In the genomic region with DNA sequence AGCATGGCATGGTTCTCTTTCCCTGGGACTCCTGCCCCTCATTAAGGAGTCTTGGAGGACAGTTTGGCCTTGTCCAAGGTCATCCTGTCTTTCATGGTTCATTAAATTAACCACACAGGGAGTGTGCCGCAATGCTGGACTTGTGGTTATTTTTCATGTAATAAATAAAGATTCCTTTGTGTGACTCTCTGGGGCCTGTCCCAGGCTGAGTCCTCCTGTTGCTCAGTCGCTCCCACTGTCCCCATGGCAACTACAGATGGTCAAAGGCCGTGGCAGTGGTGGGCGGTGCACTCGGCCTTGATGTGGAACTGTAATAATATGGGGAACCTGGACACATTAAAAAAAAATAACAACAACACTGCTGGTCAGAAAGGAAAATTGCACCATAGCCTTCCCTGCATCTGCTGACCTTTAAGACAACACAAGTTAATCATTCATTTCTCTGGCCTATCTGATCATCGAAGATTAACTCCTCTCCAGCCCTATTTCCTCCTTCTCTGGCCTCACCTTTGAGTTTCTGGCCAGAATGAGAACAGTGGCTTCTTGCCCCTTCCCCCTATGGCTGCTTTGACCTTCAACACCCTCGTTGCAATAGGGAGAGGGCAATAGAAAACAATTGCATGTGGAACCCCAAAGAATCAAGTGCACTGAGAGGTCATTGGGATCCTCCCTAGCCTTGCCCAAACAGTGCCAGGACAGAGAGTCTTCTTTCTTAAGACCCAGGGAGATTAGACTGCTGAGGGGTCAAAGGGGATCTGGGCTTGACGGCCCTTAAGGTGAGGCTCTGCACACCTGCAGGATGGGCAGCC, we compare ENCODE assay signal across 10 cellular contexts. TPM values are rescaled to one million over a fixed set of nuclear protein-coding genes. Genes with fewer than 3 reads are reported as not detected.
A peak's percentile ranks its signal among the peaks of the same experiment; 100 is the strongest.
DNase-seq lines count a peak whose midpoint lies in the region; ATAC-seq and TF ChIP-seq lines count a peak whose summit lies in the region.
"Had no signal": no experiment of that assay in that cellular context is flagged by ENCODE, and none has a peak within 500 bp of the region (broad histone marks: within the 10 kb centered on the region; RNA-seq: fewer than 3 reads in every experiment).

No MANE protein-coding gene starts in this region.

- H3K27me3 Mint-ChIP-seq in Caco-2 (ENCODE audit: insufficient read depth, unreplicated experiment), result no peaks in the 10 kb centered on the region

- ATAC-seq in Right ventricle myocardium superior (ENCODE audit: poor library complexity), result peak; percentile 71
- no peak for ATAC-seq in HG03135 (IDR thresholded peaks at IDR 0.05; ENCODE audit: unreplicated experiment)
- no peak for ATAC-seq in GM19397 (IDR thresholded peaks at IDR 0.05; ENCODE audit: unreplicated experiment)

- DNase-seq in Caco-2, result peak; percentile 93 to 96
- DNase-seq in RPMI7951 (ENCODE audit: low read depth), result peak; percentile 97
- peak; percentile 78 for DNase-seq in Right ventricle myocardium superior
- DNase-seq in trophoblast cell, result peak; percentile 34 to 39
- DNase-seq in DMS79 (lab: John Stamatoyannopoulos, UW), result no peak
- DNase-seq in GF-D8 (lab: John Stamatoyannopoulos, UW), result no peak
- DNase-seq: activated CD8-positive, alpha-beta memory T cell treated with anti-CD3 and anti-CD28 coated beads for 24 hours had no signal

- H3K4me1 Mint-ChIP-seq in Caco-2 (ENCODE audit: low read depth, unreplicated experiment), result peaks cover 43% of the 10 kb centered on the region

- CTCF ChIA-PET in Caco-2 (lab: Charles Lee), result interaction anchor here (0.7 to 1.1 kb wide), 6 partner anchors 12 to 80 kb away, joined by 3 to 4 read pairs (median 4); no protein-coding TSS in a partner anchor

- H3K9ac ChIP-seq in trophoblast cell (ENCODE audit: low read length), result no peak overlapping the region

- no peaks in the 10 kb centered on the region for H3K79me2 ChIP-seq in trophoblast cell (ENCODE audit: control insufficient read depth, insufficient read depth, low read length, poor library complexity)

- no peak overlapping the region for H2BK120ac ChIP-seq in trophoblast cell (ENCODE audit: insufficient read depth, low read length, poor library complexity)

- H3K4me3 ChIP-seq in Caco-2 (ENCODE audit: low read depth, low read length) (no peak overlapping the region), trophoblast cell (ENCODE audit: low read depth, low read length) (no peak overlapping the region)

- no peaks in the 10 kb centered on the region for H3K79me1 ChIP-seq in trophoblast cell (ENCODE audit: low read length)

- H3K4me2 ChIP-seq in trophoblast cell (ENCODE audit: low read length), result no peak overlapping the region

- peak overlapping the region; percentile 98 for H3K27ac Mint-ChIP-seq in Caco-2 (ENCODE audit: unreplicated experiment)

- no peak overlapping the region for H4K8ac ChIP-seq in trophoblast cell (ENCODE audit: low read depth, low read length)

- no peak overlapping the region for H4K91ac ChIP-seq in trophoblast cell (ENCODE audit: low read depth, low read length)

- BruUV-seq in Caco-2 (replicated peaks; lab: Mats Ljungman, UMichigan), result no TSS peak

- H3K9me3 Mint-ChIP-seq in Caco-2 (ENCODE audit: unreplicated experiment), result no peaks in the 10 kb centered on the region

- intact Hi-C loops in Caco-2 (cut with micrococcal nuclease; ENCODE audit: unreplicated experiment) (loop anchor here (1.0 kb wide), 2 partner anchors 13 to 14 kb away; no protein-coding TSS in a partner anchor), Right ventricle myocardium superior (cut with DNase I) (no loop called here)

- no peak overlapping the region for H4K12ac ChIP-seq in trophoblast cell (ENCODE audit: low read depth, low read length)

- TF ChIP-seq CTCF in Caco-2 (IDR thresholded peaks at IDR 0.05; ENCODE audit: insufficient read depth in 1 of 2, low read depth in 1 of 2, low read length in 1 of 2, severe bottlenecking in 1 of 2, unreplicated experiment in 1 of 2), result no peak

- H3K14ac ChIP-seq in trophoblast cell (ENCODE audit: low read length), result no peak overlapping the region

- H3K4me3 Mint-ChIP-seq in Caco-2 (ENCODE audit: unreplicated experiment), result peak overlapping the region; percentile 53

- no peaks in the 10 kb centered on the region for H3K36me3 ChIP-seq in Caco-2 (ENCODE audit: control insufficient read depth, insufficient read depth, low read length)
- H3K36me3 ChIP-seq in trophoblast cell (ENCODE audit: control insufficient read depth in 1 of 2, insufficient read depth in 2 of 2, low read length in 2 of 2), result no peaks in the 10 kb centered on the region
- H3K36me3 ChIP-seq: neutrophil had no signal

- H3K27ac ChIP-seq in trophoblast cell (ENCODE audit: low read depth, low read length), result no peak overlapping the region
- H3K27ac ChIP-seq: neutrophil had no signal

- no peak overlapping the region for H2BK12ac ChIP-seq in trophoblast cell (ENCODE audit: low read length)

- no peak overlapping the region for H3K4ac ChIP-seq in trophoblast cell (ENCODE audit: low read depth, low read length)

- H2BK5ac ChIP-seq in trophoblast cell (ENCODE audit: low read depth, low read length, poor library complexity), result no peak overlapping the region

- no peak overlapping the region for H2AK5ac ChIP-seq in trophoblast cell (ENCODE audit: low read length)

- peaks cover 8% of the 10 kb centered on the region for H3K36me3 Mint-ChIP-seq in Caco-2 (ENCODE audit: insufficient read depth, unreplicated experiment)

- no CpG with 5 or more reads among the region's 8 CpGs for WGBS in trophoblast cell (ENCODE audit: extremely low coverage, insufficient coverage, insufficient read length)

- H3K4me1 ChIP-seq in Caco-2 (peaks cover 54% of the 10 kb centered on the region), trophoblast cell (ENCODE audit: control insufficient read depth in 1 of 2, insufficient read depth in 2 of 2, low read length in 2 of 2) (peaks cover 0 to 3% of the 10 kb centered on the region in 2 experiments)

- H2AFZ ChIP-seq in trophoblast cell (ENCODE audit: insufficient read depth, low read length, poor library complexity), result no peak overlapping the region

- no peak overlapping the region for H3K18ac ChIP-seq in trophoblast cell (ENCODE audit: low read length)

- H3K23ac ChIP-seq in trophoblast cell (ENCODE audit: low read length), result no peak overlapping the region

- H3K27me3 ChIP-seq in Caco-2 (replicated peaks; ENCODE audit: control insufficient read depth, insufficient read depth, low read length) (no peaks in the 10 kb centered on the region), trophoblast cell (ENCODE audit: insufficient read depth, low read length) (no peaks in the 10 kb centered on the region)
- H3K27me3 ChIP-seq: neutrophil had no signal

- POLR2A ChIA-PET in Caco-2 (lab: Charles Lee), result interaction anchor here (1.0 to 1.1 kb wide), 2 partner anchors 13 to 17 kb away, joined by 3 to 6 read pairs; no protein-coding TSS in a partner anchor

- no peaks in the 10 kb centered on the region for H3K9me3 ChIP-seq in Caco-2
- no peaks in the 10 kb centered on the region for H3K9me3 ChIP-seq in trophoblast cell (ENCODE audit: insufficient read depth, low read depth, low read length)
- H3K9me3 ChIP-seq: neutrophil had no signal

RNA-seq across cellular contexts. Expression of a gene that starts 44.7 kb away (rescaled TPM):
- total RNA-seq in Caco-2 (2022) (15.5 and 18.7 TPM in 2 replicates), Right ventricle myocardium superior (2.6 TPM)
- 2.5 and 5.9 TPM in 2 replicates for total RNA-seq in RPMI7951 (2014; rRNA removed; shearing (Covaris generic))
- polyA plus RNA-seq in trophoblast cell (2013), result 18.6 and 18.8 TPM in 2 replicates

Comparison
In these comparisons a context has a peak if more than half of its experiments do, and no peak if none do; other contexts are left out.
1. DNase-seq: peak in Caco-2 (2 of 2), RPMI7951 (single experiment), Right ventricle myocardium superior (single experiment) and trophoblast cell (2 of 2); none in DMS79 (single experiment) and GF-D8 (single experiment).